Comparison of ENCODE assay signal across 11 cellular contexts in the genomic region with DNA sequence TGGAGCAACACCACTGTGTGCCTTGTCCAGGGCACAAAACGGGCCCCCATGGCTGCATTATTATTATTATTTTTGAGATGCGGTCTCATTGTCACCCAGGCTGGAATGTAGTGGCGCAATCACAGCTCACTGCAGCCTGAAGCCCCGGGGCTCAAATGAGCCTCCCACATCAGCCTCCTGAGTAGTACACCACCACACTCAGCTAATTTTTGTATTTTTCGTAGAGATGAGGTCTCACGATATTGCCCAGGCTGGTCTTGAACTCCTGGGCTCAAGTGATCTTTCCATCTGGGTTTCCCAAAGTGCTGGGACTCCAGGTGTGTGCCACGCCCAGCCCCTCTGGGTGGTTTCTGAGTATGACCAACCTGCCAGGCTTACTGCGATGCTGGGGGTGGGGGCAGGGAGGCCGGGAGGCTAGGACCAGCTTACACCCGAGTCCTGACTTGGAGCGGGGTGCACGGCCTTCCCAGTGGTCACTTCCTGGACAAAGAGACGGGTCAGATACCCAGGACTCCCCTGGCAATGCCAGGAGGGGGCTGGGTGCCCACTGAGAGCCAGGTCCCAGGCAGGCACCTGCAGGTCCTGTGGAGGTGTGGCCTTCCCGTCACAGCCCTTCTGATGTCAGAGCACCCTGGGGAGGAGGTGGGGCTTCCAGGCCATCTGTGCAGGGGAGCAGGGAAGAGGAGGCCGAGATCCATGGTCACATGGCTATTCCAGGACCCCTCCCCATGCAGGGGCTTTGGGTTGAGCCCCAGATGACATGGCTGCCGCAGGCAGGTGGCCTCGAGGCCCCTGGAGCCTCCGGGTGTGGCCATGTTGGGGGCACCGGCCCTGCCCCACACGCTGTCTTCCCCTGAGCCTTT. TPM values are rescaled to one million over a fixed set of nuclear protein-coding genes. Genes with fewer than 3 reads are reported as not detected.
DNase-seq lines count a peak whose midpoint lies in the region; ATAC-seq, FAIRE-seq and TF ChIP-seq lines count a peak whose summit lies in the region.
"Had no signal": no experiment of that assay in that cellular context is flagged by ENCODE, and none has a peak within 500 bp of the region (broad histone marks: within the 10 kb centered on the region; RNA-seq: fewer than 3 reads in every experiment).

No MANE protein-coding gene starts in this region.

- H3K27ac ChIP-seq in IMR-90 (ENCODE audit: insufficient read depth, low read length) (no peak overlapping the region), muscle layer of duodenum (ENCODE audit: low read length) (peak overlapping the region; percentile 23)
- H3K27ac ChIP-seq: HL-60 had no signal

- DNase-seq in D721Med (ENCODE audit: insufficient read length, low spot score): peak; percentile 68
- DNase-seq in IMR-90: no peak
- peak; percentile 84 to 90 for DNase-seq in T47D (ENCODE audit: low read depth in 1 of 2, low spot score in 1 of 2)
- no peak for DNase-seq in SW 1271 (lab: John Stamatoyannopoulos, UW)
- no peak for DNase-seq in KG1 (lab: John Stamatoyannopoulos, UW)
- DNase-seq in middle frontal gyrus (ENCODE audit: extremely low spot score, low spot score): no peak
- DNase-seq: cortex of kidney, NCI-H2227 treated with DMSO at 0.1 percent for 48 hours had no signal

- no peak for TF ChIP-seq RAD21 in IMR-90 (IDR thresholded peaks at IDR 0.05; ENCODE audit: low read length)

- CTCF ChIA-PET in IMR-90 (lab: Yijun Ruan, JAX): no interaction called here

- H4K8ac ChIP-seq in IMR-90 (ENCODE audit: low read depth in 2 of 2, low read length in 2 of 2): no peak overlapping the region

- TF ChIP-seq CTCF in D721Med (IDR thresholded peaks at IDR 0.05; ENCODE audit: insufficient read depth, missing control alignments) (no peak), IMR-90 (conservative IDR thresholded peaks at IDR 0.05; ENCODE audit: low read depth, low read length) (no peak)

- H2BK15ac ChIP-seq in IMR-90 (ENCODE audit: low read depth, low read length): no peak overlapping the region

- H3K4me3 ChIP-seq in IMR-90 (ENCODE audit: insufficient read depth, low read depth, low read length): no peak overlapping the region
- H3K4me3 ChIP-seq in muscle layer of duodenum (ENCODE audit: low read depth in 1 of 2, low read length in 2 of 2): no peak overlapping the region

- H3K4me1 ChIP-seq in IMR-90 (ENCODE audit: control insufficient read depth, insufficient read depth, low read length): no peaks in the 10 kb centered on the region; the same call in 1 of the 2 replicates
- peaks cover 0 to 23% of the 10 kb centered on the region in 2 donors for H3K4me1 ChIP-seq in muscle layer of duodenum (ENCODE audit: control insufficient read depth in 1 of 2, insufficient read depth in 2 of 2, low read length in 2 of 2)

- in situ Hi-C loops in IMR-90 (cut with MboI; ENCODE audit: low sequenced_read_pairs): no loop called here
- in situ Hi-C loops in T47D (cut with HindIII; ENCODE audit: low pct_unique_long_range_greater_than_20kb, low sequenced_read_pairs): no loop called here

- BruUV-seq in IMR-90 (replicated peaks; lab: Mats Ljungman, UMichigan): no TSS peak

- H3K36me3 ChIP-seq in IMR-90 (ENCODE audit: control insufficient read depth, insufficient read depth, low read length): no peaks in the 10 kb centered on the region
- H3K36me3 ChIP-seq in muscle layer of duodenum (ENCODE audit: control insufficient read depth in 1 of 2, insufficient read depth in 2 of 2, low read length in 2 of 2): no peaks in the 10 kb centered on the region

- H2AFZ ChIP-seq in IMR-90 (replicated peaks; ENCODE audit: low read length, poor library complexity): no peak overlapping the region

- H3K23ac ChIP-seq in IMR-90 (ENCODE audit: low read depth, low read length): no peak overlapping the region

- no peaks in the 10 kb centered on the region for H3K79me1 ChIP-seq in IMR-90 (ENCODE audit: low read depth in 1 of 2, low read length in 2 of 2)

- POLR2A ChIA-PET in IMR-90 (lab: Charles Lee; ENCODE audit: unreplicated experiment): no interaction called here

- H3K18ac ChIP-seq in IMR-90 (ENCODE audit: low read depth, low read length): no peak overlapping the region

- H3K4me2 ChIP-seq in IMR-90 (ENCODE audit: low read depth, low read length): no peak overlapping the region

- 73% methylated on average over 14 of the region's 20 CpGs; no CpG with 5 or more reads in 1 of the 2 experiments for WGBS in IMR-90 (ENCODE audit: extremely low coverage in 2 of 2, insufficient read length in 1 of 2), 2 experiments

- H2AK5ac ChIP-seq in IMR-90 (ENCODE audit: low read depth, low read length): no peak overlapping the region

- H2BK20ac ChIP-seq in IMR-90 (ENCODE audit: low read depth, low read length): no peak overlapping the region

- peaks cover 6% of the 10 kb centered on the region; the same call in 1 of the 2 replicates for H3K27me3 ChIP-seq in IMR-90 (ENCODE audit: control insufficient read depth, insufficient read depth, low read length)
- peaks cover 5% of the 10 kb centered on the region for H3K27me3 ChIP-seq in muscle layer of duodenum (ENCODE audit: low read depth, low read length)

- H2AK9ac ChIP-seq in IMR-90 (replicated peaks; ENCODE audit: low read depth, low read length, poor library complexity): no peak overlapping the region

- no peak overlapping the region for H3K14ac ChIP-seq in IMR-90 (replicated peaks; ENCODE audit: low read depth, low read length)

- no peaks in the 10 kb centered on the region for H4K20me1 ChIP-seq in IMR-90 (ENCODE audit: insufficient read depth, low read length)

- H3K4ac ChIP-seq in IMR-90 (ENCODE audit: low read depth, low read length): no peak overlapping the region

- no peak for TF ChIP-seq POLR2A in IMR-90 (IDR thresholded peaks at IDR 0.05; ENCODE audit: low read depth, low read length)

- no peak overlapping the region for H2BK120ac ChIP-seq in IMR-90 (ENCODE audit: low read depth, low read length)

- no peak for FAIRE-seq in D721Med (lab: Jason Lieb, UNC)

- no peak overlapping the region for H4K5ac ChIP-seq in IMR-90 (ENCODE audit: low read depth, low read length)

- intact Hi-C loops in IMR-90 (cut with micrococcal nuclease): no loop called here

- H3K56ac ChIP-seq in IMR-90 (ENCODE audit: extremely low read depth, insufficient read depth, low read length): no peak overlapping the region

- ATAC-seq in IMR-90 (ENCODE audit: low read depth): no peak
- ATAC-seq in GM18517 (IDR thresholded peaks at IDR 0.05; ENCODE audit: unreplicated experiment): no peak

- dilution Hi-C loops in IMR-90 (cut with HindIII; ENCODE audit: low sequenced_read_pairs, unreplicated experiment): no loop called here

- H3K9ac ChIP-seq in IMR-90 (ENCODE audit: low read depth, low read length): no peak overlapping the region

- H4K91ac ChIP-seq in IMR-90 (ENCODE audit: insufficient read depth, low read depth, low read length): no peak overlapping the region

- H2BK5ac ChIP-seq in IMR-90 (ENCODE audit: low read depth, low read length, poor library complexity, severe bottlenecking): no peak overlapping the region

- H3K9me3 ChIP-seq in IMR-90 (ENCODE audit: control insufficient read depth, insufficient read depth, low read length) (no peaks in the 10 kb centered on the region), muscle layer of duodenum (ENCODE audit: control insufficient read depth in 1 of 2, low read length in 2 of 2) (no peaks in the 10 kb centered on the region)

- no peaks in the 10 kb centered on the region for H3K9me1 ChIP-seq in IMR-90 (ENCODE audit: insufficient read depth, low read length)

TF ChIP-seq in IMR-90, 13 proteins besides CTCF, POLR2A, EP300 and RAD21:
- TF ChIP-seq RFX5 (IDR thresholded peaks at IDR 0.05; ENCODE audit: low read depth, low read length) (no peak), NFE2L2 (IDR thresholded peaks at IDR 0.05; ENCODE audit: low read depth, low read length) (no peak), FOS (IDR thresholded peaks at IDR 0.05; ENCODE audit: low read depth, low read length) (no peak), CHD1 (IDR thresholded peaks at IDR 0.05; ENCODE audit: low read depth, low read length) (no peak), CEBPB (IDR thresholded peaks at IDR 0.05; ENCODE audit: low read depth, low read length) (peak; percentile 19; the same call in 1 of the 2 replicates)
- TF ChIP-seq, protein P1, sequence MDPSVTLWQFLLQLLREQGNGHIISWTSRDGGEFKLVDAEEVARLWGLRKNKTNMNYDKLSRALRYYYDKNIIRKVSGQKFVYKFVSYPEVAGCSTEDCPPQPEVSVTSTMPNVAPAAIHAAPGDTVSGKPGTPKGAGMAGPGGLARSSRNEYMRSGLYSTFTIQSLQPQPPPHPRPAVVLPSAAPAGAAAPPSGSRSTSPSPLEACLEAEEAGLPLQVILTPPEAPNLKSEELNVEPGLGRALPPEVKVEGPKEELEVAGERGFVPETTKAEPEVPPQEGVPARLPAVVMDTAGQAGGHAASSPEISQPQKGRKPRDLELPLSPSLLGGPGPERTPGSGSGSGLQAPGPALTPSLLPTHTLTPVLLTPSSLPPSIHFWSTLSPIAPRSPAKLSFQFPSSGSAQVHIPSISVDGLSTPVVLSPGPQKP (IDR thresholded peaks at IDR 0.05; ENCODE audit: borderline replicate concordance, low read depth, low read length): no peak
TF ChIP-seq in IMR-90: peak in this region for 1.

RNA-seq across cellular contexts. Expression of a gene that starts 8.3 kb away (rescaled TPM):
- not detected in 2 replicates for total RNA-seq in IMR-90 (2012; rRNA removed)
- polyA plus RNA-seq in IMR-90 (2012; rRNA removed): 0.15 and 0.39 TPM in 2 replicates
- 0.37 and 1.8 TPM in 2 replicates for polyA plus RNA-seq in IMR-90 (2012; cell fraction: cytosol; rRNA removed)
- 2.9 and 4.1 TPM in 2 replicates for polyA plus RNA-seq in IMR-90 (2012; cell fraction: nucleus; rRNA removed; ENCODE audit: low replicate concordance)

RNA-seq across cellular contexts. Expression of a gene that starts 32.9 kb away (rescaled TPM):
- total RNA-seq in IMR-90 (2012; rRNA removed): 9.7 and 11.4 TPM in 2 replicates
- polyA plus RNA-seq in IMR-90 (2012; rRNA removed): 22.9 and 28.4 TPM in 2 replicates
- 17.3 and 37.9 TPM in 2 replicates for polyA plus RNA-seq in IMR-90 (2012; cell fraction: cytosol; rRNA removed)
- polyA plus RNA-seq in IMR-90 (2012; cell fraction: nucleus; rRNA removed; ENCODE audit: low replicate concordance): 14.3 and 42.3 TPM in 2 replicates

RNA-seq across cellular contexts. Expression of a gene that starts 55.3 kb away (rescaled TPM):
- total RNA-seq in IMR-90 (2012; rRNA removed): 36.7 and 36.9 TPM in 2 replicates
- polyA plus RNA-seq in IMR-90 (2012; rRNA removed): 65.1 and 66.0 TPM in 2 replicates
- polyA plus RNA-seq in IMR-90 (2012; cell fraction: cytosol; rRNA removed): 38.5 and 59.2 TPM in 2 replicates
- polyA plus RNA-seq in IMR-90 (2012; cell fraction: nucleus; rRNA removed; ENCODE audit: low replicate concordance): 43.4 and 76.9 TPM in 2 replicates

RNA-seq across cellular contexts. Expression of a gene that starts 59.3 kb away (rescaled TPM):
- total RNA-seq in IMR-90 (2012; rRNA removed): not detected in 2 replicates
- polyA plus RNA-seq in IMR-90 (2012; rRNA removed): not detected in 2 replicates
- polyA plus RNA-seq in IMR-90 (2012; cell fraction: cytosol; rRNA removed): not detected in 2 replicates
- 0.09 TPM in 1 of 2 replicates, not detected in the other for polyA plus RNA-seq in IMR-90 (2012; cell fraction: nucleus; rRNA removed; ENCODE audit: low replicate concordance)

Comparison
In these comparisons a context has a peak if more than half of its experiments do, and no peak if none do; other contexts are left out.
1. DNase-seq: peak in D721Med (single experiment) and T47D (2 of 2); none in IMR-90 (single experiment), SW 1271 (0 of 2), KG1 (single experiment) and middle frontal gyrus (single experiment).